ENCODE assay signal across 19 cellular contexts in the genomic region with DNA sequence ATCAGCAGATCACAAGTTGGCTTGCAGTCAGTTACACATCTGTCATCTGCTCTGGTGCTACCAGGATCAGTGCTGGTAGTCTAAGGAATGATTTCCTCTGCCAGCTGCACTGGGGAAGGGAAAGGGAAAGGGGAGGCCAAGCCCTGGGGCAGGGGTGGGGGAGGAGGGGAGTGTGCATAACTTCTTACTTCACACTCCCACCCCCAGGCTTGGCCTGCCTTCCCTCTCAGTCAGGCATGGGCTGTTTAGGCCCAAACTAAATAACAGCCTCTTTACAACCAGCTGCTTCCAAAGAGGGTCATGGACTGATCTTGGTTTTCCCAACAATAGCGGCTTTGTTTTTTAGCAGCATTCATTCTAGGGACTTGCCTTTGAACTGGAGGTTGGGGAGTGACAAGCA.
DNase-seq lines count a peak whose midpoint lies in the region; ATAC-seq and TF ChIP-seq lines count a peak whose summit lies in the region.
"Had no signal": no experiment of that assay in that cellular context is flagged by ENCODE, and none has a peak within 500 bp of the region (broad histone marks: within the 10 kb centered on the region; RNA-seq: fewer than 3 reads in every experiment).

No MANE protein-coding gene starts in this region.

- no peak overlapping the region for H3K56ac ChIP-seq in H9 (ENCODE audit: insufficient read length, low read depth, low read length)

- no peak overlapping the region for H2AK5ac ChIP-seq in H9 (ENCODE audit: insufficient read length, low read length)

- H3K27me3 ChIP-seq in H9 (ENCODE audit: insufficient read depth, low read length), result no peaks in the 10 kb centered on the region
- no peaks in the 10 kb centered on the region for H3K27me3 ChIP-seq in SJCRH30

- H3K4me3 Mint-ChIP-seq in H9, result no peak overlapping the region
- no peak overlapping the region for H3K4me3 Mint-ChIP-seq in activated naive CD8-positive, alpha-beta T cell treated with anti-CD3 and anti-CD28 coated beads for 36 hours
- H3K4me3 Mint-ChIP-seq: memory B cell had no signal

- H2BK5ac ChIP-seq in H9 (ENCODE audit: insufficient read length, low read length), result no peak overlapping the region

- H2BK15ac ChIP-seq in H9 (ENCODE audit: low read depth, low read length), result no peak overlapping the region

- ATAC-seq in GM21786 (IDR thresholded peaks at IDR 0.05; ENCODE audit: unreplicated experiment), result no peak
- no peak for ATAC-seq in HG02642 (IDR thresholded peaks at IDR 0.05; ENCODE audit: poor library complexity, unreplicated experiment)

- no peak for TF ChIP-seq CTCF in H9 (conservative IDR thresholded peaks at IDR 0.05)

- intact Hi-C loops in posterior cingulate gyrus (cut with DNase I), result no loop called here

- H3K36me3 ChIP-seq in SJCRH30, result no peaks in the 10 kb centered on the region
- H3K36me3 ChIP-seq: spleen had no signal

- peaks cover 49 to 57% of the 10 kb centered on the region in 2 experiments for H3K4me1 Mint-ChIP-seq in H9
- H3K4me1 Mint-ChIP-seq in activated naive CD8-positive, alpha-beta T cell treated with anti-CD3 and anti-CD28 coated beads for 36 hours, result no peaks in the 10 kb centered on the region

- no peak overlapping the region for H2BK120ac ChIP-seq in H9 (ENCODE audit: low read depth, low read length, poor library complexity, severe bottlenecking)

- H3K4me2 ChIP-seq in H9 (ENCODE audit: insufficient read depth, insufficient read length, low read length), result no peak overlapping the region
- H3K4me2 ChIP-seq: SK-N-SH had no signal

- H4K91ac ChIP-seq in H9 (ENCODE audit: insufficient read length, low read depth, low read length), result no peak overlapping the region

- H3K27me3 Mint-ChIP-seq in H9 (ENCODE audit: low read depth), result no peaks in the 10 kb centered on the region
- H3K27me3 Mint-ChIP-seq in activated naive CD8-positive, alpha-beta T cell treated with anti-CD3 and anti-CD28 coated beads for 36 hours, result peaks cover 4% of the 10 kb centered on the region

- peak; percentile 35 for DNase-seq in H9
- peak; percentile 93 to 94 for DNase-seq in SJCRH30
- peak; percentile 24 to 81 for DNase-seq in hippocampal formation (lab: John Stamatoyannopoulos, UW)
- peak in 7 of 10 donors; percentile 15 to 73 (median 19) for DNase-seq in posterior cingulate gyrus
- no peak for DNase-seq in 8988T
- no peak for DNase-seq in activated naive CD8-positive, alpha-beta T cell treated with anti-CD3 and anti-CD28 coated beads for 36 hours
- DNase-seq: activated CD4-positive, alpha-beta T cell treated with anti-CD3 and anti-CD28 coated beads for 1 hour; activated gamma-delta T cell treated with Interleukin-2 at 50 U/mL for 16 hours; COR-L47; foreskin fibroblast; HCEC 1CT; KBM-7; NCI-H510A treated with DMSO at 0.1 percent for 48 hours; SK-N-SH; spleen; stimulated activated CD8-positive, alpha-beta memory T cell treated with anti-CD3 and anti-CD28 coated beads, Interleukin-4, amount 100 ng/mL, for 48 hours had no signal

- H3K27ac Mint-ChIP-seq in H9, result peak overlapping the region in 2 of 3 experiments; percentile 42 to 90; a peak in 4 of 7 replicates
- H3K27ac Mint-ChIP-seq in activated naive CD8-positive, alpha-beta T cell treated with anti-CD3 and anti-CD28 coated beads for 36 hours, result no peak overlapping the region
- H3K27ac Mint-ChIP-seq: memory B cell had no signal

- H3K27ac ChIP-seq in H9 (ENCODE audit: insufficient read length, low read depth, low read length) (no peak overlapping the region), SJCRH30 (peak overlapping the region; percentile 85)
- H3K27ac ChIP-seq: spleen had no signal

- H3K14ac ChIP-seq in H9 (ENCODE audit: insufficient read depth, low read length), result no peak overlapping the region

- H4K5ac ChIP-seq in H9 (ENCODE audit: insufficient read length, low read depth, low read length), result no peak overlapping the region

- H2BK20ac ChIP-seq in H9 (ENCODE audit: low read depth, low read length, poor library complexity, severe bottlenecking), result no peak overlapping the region

- H4K8ac ChIP-seq in H9 (replicated peaks; ENCODE audit: insufficient read length, low read depth, low read length), result no peak overlapping the region

- H3K36me3 Mint-ChIP-seq in H9 (ENCODE audit: insufficient read depth in 1 of 3, low read depth in 3 of 3), result peaks cover under 1 to 7% (median 3%) of the 10 kb centered on the region in 3 experiments; a peak in 6 of 7 replicates
- H3K36me3 Mint-ChIP-seq in activated naive CD8-positive, alpha-beta T cell treated with anti-CD3 and anti-CD28 coated beads for 36 hours, result no peaks in the 10 kb centered on the region

- no peaks in the 10 kb centered on the region for H4K20me1 ChIP-seq in H9 (ENCODE audit: control insufficient read depth, insufficient read depth, insufficient read length)

- H3K4me1 ChIP-seq in H9 (ENCODE audit: insufficient read depth, low read length) (peaks cover 3% of the 10 kb centered on the region; the same call in 1 of the 2 replicates), SJCRH30 (peaks cover 17% of the 10 kb centered on the region)
- H3K4me1 ChIP-seq: spleen had no signal

- no peak overlapping the region for H3K4ac ChIP-seq in H9 (ENCODE audit: low read depth, low read length)

- no peaks in the 10 kb centered on the region for H3K23me2 ChIP-seq in H9 (ENCODE audit: insufficient read length, low read depth, low read length, poor library complexity, severe bottlenecking)

- no peak overlapping the region for H2BK12ac ChIP-seq in H9 (ENCODE audit: insufficient read length, low read depth, low read length)

- H3K79me1 ChIP-seq in H9 (ENCODE audit: insufficient read depth, low read depth, low read length, poor library complexity, severe bottlenecking), result no peaks in the 10 kb centered on the region

- H3T11ph ChIP-seq in H9 (ENCODE audit: low read length), result no peak overlapping the region

- H3K18ac ChIP-seq in H9 (ENCODE audit: insufficient read length, low read depth, low read length), result no peak overlapping the region

- H2AFZ ChIP-seq in H9 (ENCODE audit: low read length), result no peak overlapping the region

- H3K9ac ChIP-seq in H9 (ENCODE audit: extremely low read depth, insufficient read length, low read length), result no peak overlapping the region
- H3K9ac ChIP-seq: SK-N-SH had no signal

- H3K23ac ChIP-seq in H9 (ENCODE audit: insufficient read length, low read depth, low read length), result no peak overlapping the region

- no peak overlapping the region for H3K4me3 ChIP-seq in SJCRH30
- H3K4me3 ChIP-seq: spleen had no signal

- no CpG with 5 or more reads among the region's 1 CpG for WGBS in H9 (ENCODE audit: extremely low coverage, insufficient read length, low lambda C conversion rate)

- H3K9me3 ChIP-seq in H9 (ENCODE audit: control insufficient read depth, low read depth, low read length), result no peaks in the 10 kb centered on the region
- H3K9me3 ChIP-seq in SJCRH30 (replicated peaks), result no peaks in the 10 kb centered on the region

- no peaks in the 10 kb centered on the region for H3K79me2 ChIP-seq in H9 (ENCODE audit: insufficient read depth, low read length)

- H3K9me3 Mint-ChIP-seq in H9, result peaks cover 7% of the 10 kb centered on the region in 2 experiments
- peaks cover 5% of the 10 kb centered on the region for H3K9me3 Mint-ChIP-seq in activated naive CD8-positive, alpha-beta T cell treated with anti-CD3 and anti-CD28 coated beads for 36 hours

Comparison
In these comparisons a context has a peak if more than half of its experiments do, and no peak if none do; other contexts are left out.
1. DNase-seq: peak in H9 (single experiment), SJCRH30 (2 of 2), hippocampal formation (2 of 2) and posterior cingulate gyrus (7 of 10); none in 8988T (single experiment) and activated naive CD8-positive, alpha-beta T cell treated with anti-CD3 and anti-CD28 coated beads for 36 hours (single experiment).